Comparison of ENCODE assay signal across 1 cellular context in genomic region chr20:62238569-62239277, GRCh38.
TF ChIP-seq lines count a peak whose summit lies in the region.

No MANE protein-coding gene starts in this region.

TF ChIP-seq in HepG2, 621 proteins besides CTCF, POLR2A, EP300 and RAD21 (continued from another document):
- no peak for TF ChIP-seq ZBTB40 (IDR thresholded peaks at IDR 0.05)
- no peak for TF ChIP-seq ZBTB40 (CRISPR knock-in tag; IDR thresholded peaks at IDR 0.05)
- TF ChIP-seq SUZ12 (IDR thresholded peaks at IDR 0.05; ENCODE audit: low read depth, low read length): no peak
- TF ChIP-seq TBL1XR1 (IDR thresholded peaks at IDR 0.05; ENCODE audit: borderline replicate concordance, low read length, partially characterized antibody): no peak
- TF ChIP-seq ZNF619 (CRISPR knock-in tag; IDR thresholded peaks at IDR 0.05): no peak
- peak; percentile 0 for TF ChIP-seq ZEB1 (IDR thresholded peaks at IDR 0.05; ENCODE audit: insufficient replicate concordance, low read depth)
- no peak for TF ChIP-seq ZNF383 (CRISPR knock-in tag; IDR thresholded peaks at IDR 0.05; ENCODE audit: borderline replicate concordance)
- no peak for TF ChIP-seq RXRB (CRISPR knock-in tag; IDR thresholded peaks at IDR 0.05; ENCODE audit: borderline replicate concordance)
- TF ChIP-seq, protein P1, sequence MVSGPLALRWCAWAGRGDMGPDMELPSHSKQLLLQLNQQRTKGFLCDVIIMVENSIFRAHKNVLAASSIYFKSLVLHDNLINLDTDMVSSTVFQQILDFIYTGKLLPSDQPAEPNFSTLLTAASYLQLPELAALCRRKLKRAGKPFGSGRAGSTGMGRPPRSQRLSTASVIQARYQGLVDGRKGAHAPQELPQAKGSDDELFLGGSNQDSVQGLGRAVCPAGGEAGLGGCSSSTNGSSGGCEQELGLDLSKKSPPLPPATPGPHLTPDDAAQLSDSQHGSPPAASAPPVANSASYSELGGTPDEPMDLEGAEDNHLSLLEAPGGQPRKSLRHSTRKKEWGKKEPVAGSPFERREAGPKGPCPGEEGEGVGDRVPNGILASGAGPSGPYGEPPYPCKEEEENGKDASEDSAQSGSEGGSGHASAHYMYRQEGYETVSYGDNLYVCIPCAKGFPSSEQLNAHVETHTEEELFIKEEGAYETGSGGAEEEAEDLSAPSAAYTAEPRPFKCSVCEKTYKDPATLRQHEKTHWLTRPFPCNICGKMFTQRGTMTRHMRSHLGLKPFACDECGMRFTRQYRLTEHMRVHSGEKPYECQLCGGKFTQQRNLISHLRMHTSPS (CRISPR knock-in tag; IDR thresholded peaks at IDR 0.05; ENCODE audit: low read depth): no peak
- no peak for TF ChIP-seq SSRP1 (CRISPR knock-in tag; IDR thresholded peaks at IDR 0.05)
- no peak for TF ChIP-seq ZNF607 (CRISPR knock-in tag; IDR thresholded peaks at IDR 0.05; ENCODE audit: borderline replicate concordance)
- no peak for TF ChIP-seq FOSL2 (CRISPR knock-in tag; IDR thresholded peaks at IDR 0.05)
- TF ChIP-seq ZNF468 (CRISPR knock-in tag; IDR thresholded peaks at IDR 0.05): no peak
- TF ChIP-seq PCBP1 (IDR thresholded peaks at IDR 0.05; ENCODE audit: borderline replicate concordance, low read depth, low read length): peak; percentile 12; the same call in 1 of the 2 replicates
- TF ChIP-seq ZNF580 (CRISPR knock-in tag; IDR thresholded peaks at IDR 0.05; ENCODE audit: borderline replicate concordance, low read depth): no peak
- TF ChIP-seq, protein P2, sequence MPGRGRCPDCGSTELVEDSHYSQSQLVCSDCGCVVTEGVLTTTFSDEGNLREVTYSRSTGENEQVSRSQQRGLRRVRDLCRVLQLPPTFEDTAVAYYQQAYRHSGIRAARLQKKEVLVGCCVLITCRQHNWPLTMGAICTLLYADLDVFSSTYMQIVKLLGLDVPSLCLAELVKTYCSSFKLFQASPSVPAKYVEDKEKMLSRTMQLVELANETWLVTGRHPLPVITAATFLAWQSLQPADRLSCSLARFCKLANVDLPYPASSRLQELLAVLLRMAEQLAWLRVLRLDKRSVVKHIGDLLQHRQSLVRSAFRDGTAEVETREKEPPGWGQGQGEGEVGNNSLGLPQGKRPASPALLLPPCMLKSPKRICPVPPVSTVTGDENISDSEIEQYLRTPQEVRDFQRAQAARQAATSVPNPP (CRISPR knock-in tag; IDR thresholded peaks at IDR 0.05): no peak
- TF ChIP-seq KLF16 (CRISPR knock-in tag; IDR thresholded peaks at IDR 0.05): no peak
- TF ChIP-seq, protein P3, sequence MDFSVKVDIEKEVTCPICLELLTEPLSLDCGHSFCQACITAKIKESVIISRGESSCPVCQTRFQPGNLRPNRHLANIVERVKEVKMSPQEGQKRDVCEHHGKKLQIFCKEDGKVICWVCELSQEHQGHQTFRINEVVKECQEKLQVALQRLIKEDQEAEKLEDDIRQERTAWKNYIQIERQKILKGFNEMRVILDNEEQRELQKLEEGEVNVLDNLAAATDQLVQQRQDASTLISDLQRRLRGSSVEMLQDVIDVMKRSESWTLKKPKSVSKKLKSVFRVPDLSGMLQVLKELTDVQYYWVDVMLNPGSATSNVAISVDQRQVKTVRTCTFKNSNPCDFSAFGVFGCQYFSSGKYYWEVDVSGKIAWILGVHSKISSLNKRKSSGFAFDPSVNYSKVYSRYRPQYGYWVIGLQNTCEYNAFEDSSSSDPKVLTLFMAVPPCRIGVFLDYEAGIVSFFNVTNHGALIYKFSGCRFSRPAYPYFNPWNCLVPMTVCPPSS (IDR thresholded peaks at IDR 0.05): no peak
- no peak for TF ChIP-seq PCBP2 (optimal IDR thresholded peaks at IDR 0.05; ENCODE audit: low read depth, low read length, poor library complexity, severe bottlenecking)
- TF ChIP-seq TCF7L2 (IDR thresholded peaks at IDR 0.05; ENCODE audit: low read depth, low read length): no peak
- TF ChIP-seq ZBTB38 (CRISPR knock-in tag; IDR thresholded peaks at IDR 0.05): no peak
- no peak for TF ChIP-seq MTF1 (CRISPR knock-in tag; IDR thresholded peaks at IDR 0.05)
- TF ChIP-seq, protein P4, sequence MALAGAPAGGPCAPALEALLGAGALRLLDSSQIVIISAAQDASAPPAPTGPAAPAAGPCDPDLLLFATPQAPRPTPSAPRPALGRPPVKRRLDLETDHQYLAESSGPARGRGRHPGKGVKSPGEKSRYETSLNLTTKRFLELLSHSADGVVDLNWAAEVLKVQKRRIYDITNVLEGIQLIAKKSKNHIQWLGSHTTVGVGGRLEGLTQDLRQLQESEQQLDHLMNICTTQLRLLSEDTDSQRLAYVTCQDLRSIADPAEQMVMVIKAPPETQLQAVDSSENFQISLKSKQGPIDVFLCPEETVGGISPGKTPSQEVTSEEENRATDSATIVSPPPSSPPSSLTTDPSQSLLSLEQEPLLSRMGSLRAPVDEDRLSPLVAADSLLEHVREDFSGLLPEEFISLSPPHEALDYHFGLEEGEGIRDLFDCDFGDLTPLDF (CRISPR knock-in tag; IDR thresholded peaks at IDR 0.05): no peak
- no peak for TF ChIP-seq ATRX (CRISPR knock-in tag; IDR thresholded peaks at IDR 0.05; ENCODE audit: borderline replicate concordance)
- TF ChIP-seq ZNF549 (CRISPR knock-in tag; IDR thresholded peaks at IDR 0.05): no peak
- TF ChIP-seq MYC (CRISPR knock-in tag; IDR thresholded peaks at IDR 0.05; ENCODE audit: borderline replicate concordance): no peak; the same call in 1 of the 2 replicates
- no peak for TF ChIP-seq ZNF543 (CRISPR knock-in tag; IDR thresholded peaks at IDR 0.05)
- TF ChIP-seq ZSCAN31 (CRISPR knock-in tag; IDR thresholded peaks at IDR 0.05; ENCODE audit: low read depth): no peak
